Comparison of ENCODE assay signal across 8 cellular contexts in the genomic region with DNA sequence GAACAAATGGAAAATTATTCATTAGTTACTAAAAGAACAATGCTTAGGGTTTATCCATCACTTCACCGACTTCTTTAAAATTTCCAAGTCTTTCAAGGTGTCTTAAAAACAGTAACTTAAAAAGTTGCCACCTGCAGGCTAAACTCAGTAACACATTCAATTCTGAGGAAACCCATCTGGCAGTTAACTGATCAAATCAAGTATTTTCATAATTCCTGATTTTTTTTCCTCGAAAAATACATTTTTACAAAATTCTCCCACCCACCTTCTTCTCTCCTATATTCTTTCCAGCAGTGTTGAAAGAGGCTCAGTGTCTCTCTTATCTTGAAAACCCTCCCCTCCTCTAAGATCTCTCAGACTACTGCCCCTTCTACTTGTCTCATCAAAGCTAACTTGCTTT. TPM values are rescaled to one million over a fixed set of nuclear protein-coding genes. Genes with fewer than 3 reads are reported as not detected.
DNase-seq lines count a peak whose midpoint lies in the region; ATAC-seq, FAIRE-seq and TF ChIP-seq lines count a peak whose summit lies in the region.

No MANE protein-coding gene starts in this region.

- TF ChIP-seq POLR2A in K562 (conservative IDR thresholded peaks at IDR 0.05): no peak

- no peaks in the 10 kb centered on the region for H3K9me3 ChIP-seq in CD4-positive, alpha-beta T cell (ENCODE audit: control insufficient read depth, low read length)
- no peaks in the 10 kb centered on the region for H3K9me3 ChIP-seq in K562 (replicated peaks; ENCODE audit: control insufficient read depth, insufficient read depth, low read depth, low read length)

- no peak for ATAC-seq in CD4-positive, alpha-beta T cell (ENCODE audit: poor library complexity)
- ATAC-seq in K562 (no peak), memory B cell (ENCODE audit: low read depth) (peak; percentile 43), HG02623 (IDR thresholded peaks at IDR 0.05; ENCODE audit: unreplicated experiment) (no peak)

- TF ChIP-seq EP300 in K562 (IDR thresholded peaks at IDR 0.05; ENCODE audit: low read length): no peak

- intact Hi-C loops in CD4-positive, alpha-beta T cell (cut with DNase I, micrococcal nuclease): loop anchor here (1.0 to 10.0 kb wide), 4 partner anchors 297 to 677 kb away; a partner anchor contains a TSS
- intact Hi-C loops in K562 (cut with micrococcal nuclease): no loop called here

- peaks cover 67% of the 10 kb centered on the region for H3K36me3 ChIP-seq in K562 (ENCODE audit: control insufficient read depth, insufficient read depth, low read length)

- no peak overlapping the region for H2AFZ ChIP-seq in K562 (ENCODE audit: low read depth, low read length)

- no peak overlapping the region for H3K4me3 ChIP-seq in HFF-Myc (replicated peaks; ENCODE audit: low read depth, low read length)
- H3K4me3 ChIP-seq in K562: no peak overlapping the region

- no peak overlapping the region for H3K27ac Mint-ChIP-seq in CD4-positive, alpha-beta T cell
- H3K27ac Mint-ChIP-seq in memory B cell: no peak overlapping the region

- no peaks in the 10 kb centered on the region for H3K27me3 ChIP-seq in CD4-positive, alpha-beta T cell (ENCODE audit: control insufficient read depth, insufficient read depth, low read length)
- no peaks in the 10 kb centered on the region for H3K27me3 ChIP-seq in K562 (ENCODE audit: control insufficient read depth in 2 of 2, insufficient read depth in 2 of 2, low read length in 2 of 2)

- in situ Hi-C loops in K562 (cut with MboI): no loop called here

- CTCF ChIA-PET in CD4-positive, alpha-beta T cell (lab: Charles Lee): interaction anchor here (0.8 to 1.9 kb wide), 3 partner anchors 10 to 351 kb away, joined by 3 to 6 read pairs (median 3); no protein-coding TSS in a partner anchor
- CTCF ChIA-PET in K562 (lab: Yijun Ruan, JAX; ENCODE audit: low intra/inter-chr PET ratio): interaction anchor here (1.3 kb wide), 1 partner anchor 299 kb away, joined by 4 read pairs; no protein-coding TSS in a partner anchor

- H3K27me3 Mint-ChIP-seq in CD4-positive, alpha-beta T cell: no peaks in the 10 kb centered on the region
- H3K27me3 Mint-ChIP-seq in memory B cell: no peaks in the 10 kb centered on the region

- H4K20me1 ChIP-seq in K562 (replicated peaks; ENCODE audit: control insufficient read depth, insufficient read depth, low read length): no peaks in the 10 kb centered on the region

- H3K9me1 ChIP-seq in K562 (ENCODE audit: control insufficient read depth, insufficient read depth, low read length): no peaks in the 10 kb centered on the region

- no peaks in the 10 kb centered on the region for H3K4me1 ChIP-seq in K562 (replicated peaks in 1 of 2; ENCODE audit: control insufficient read depth in 2 of 2, insufficient read depth in 2 of 2, low read length in 2 of 2)

- H3K4me2 ChIP-seq in K562 (ENCODE audit: insufficient read depth, low read length): no peak overlapping the region

- POLR2A ChIA-PET in CD4-positive, alpha-beta T cell (lab: Charles Lee): interaction anchor here (1.1 kb wide), 1 partner anchor 32 kb away, joined by 3 read pairs; a partner anchor contains a TSS
- POLR2A ChIA-PET in K562 (lab: Yijun Ruan, JAX): no interaction called here

- WGBS in K562 (ENCODE audit: insufficient coverage, low coverage, missing lambda C conversion rate): 59% methylated on average over 2 of the region's 2 CpGs

- H3K9ac ChIP-seq in K562 (ENCODE audit: insufficient read depth in 1 of 2, low read depth in 2 of 2, low read length in 2 of 2): no peak overlapping the region

- H3K4me1 Mint-ChIP-seq in CD4-positive, alpha-beta T cell (ENCODE audit: low read depth): no peaks in the 10 kb centered on the region
- H3K4me1 Mint-ChIP-seq in memory B cell: peaks cover 12% of the 10 kb centered on the region

- peaks cover 85% of the 10 kb centered on the region for H3K36me3 Mint-ChIP-seq in CD4-positive, alpha-beta T cell (ENCODE audit: low read depth)
- H3K36me3 Mint-ChIP-seq in memory B cell: peaks cover 37% of the 10 kb centered on the region

- no peaks in the 10 kb centered on the region for H3K79me2 ChIP-seq in K562 (ENCODE audit: control insufficient read depth, insufficient read depth, low read length)

- no peak overlapping the region for H3K4me3 Mint-ChIP-seq in CD4-positive, alpha-beta T cell
- H3K4me3 Mint-ChIP-seq in memory B cell: no peak overlapping the region

- H3K27ac ChIP-seq in CD4-positive, alpha-beta T cell (ENCODE audit: low read depth, low read length): no peak overlapping the region
- no peak overlapping the region for H3K27ac ChIP-seq in K562 (ENCODE audit: extremely low read depth, low read depth, low read length)

- H3K9me3 Mint-ChIP-seq in CD4-positive, alpha-beta T cell: no peaks in the 10 kb centered on the region
- no peaks in the 10 kb centered on the region for H3K9me3 Mint-ChIP-seq in memory B cell

- TF ChIP-seq CTCF in CD4-positive, alpha-beta T cell (IDR thresholded peaks at IDR 0.05): peak; percentile 31
- TF ChIP-seq CTCF in HFF-Myc (IDR thresholded peaks at IDR 0.05; ENCODE audit: low read depth, low read length, missing control alignments) (peak; percentile 21), K562 (IDR thresholded peaks at IDR 0.05 in 2 of 3, conservative IDR thresholded peaks at IDR 0.05 in 1 of 3; ENCODE audit: insufficient read depth in 2 of 3, low read depth in 1 of 3, low read length in 3 of 3) (peak in 2 of 3 experiments; percentile 28 to 39; a peak in 2 of 6 replicates)

- FAIRE-seq in K562 (lab: Jason Lieb, UNC): no peak

- TF ChIP-seq RAD21 in K562 (CRISPR knock-in tag; conservative IDR thresholded peaks at IDR 0.05 in 1 of 2, IDR thresholded peaks at IDR 0.05 in 1 of 2): peak in 1 of 2 experiments; percentile 41; a peak in 2 of 4 replicates

- BruUV-seq in K562 (replicated peaks; lab: Mats Ljungman, UMichigan): no TSS peak

- no peak for DNase-seq in CD4-positive, alpha-beta T cell
- DNase-seq in HFF-Myc (ENCODE audit: extremely low read depth, low read depth): no peak
- peak; percentile 15 to 48 (median 32) for DNase-seq in K562 (ENCODE audit: extremely low read depth in 1 of 4, low spot score in 3 of 4)
- DNase-seq in memory B cell (ENCODE audit: low spot score in 2 of 2): peak in 1 of 2 donors; percentile 8
- no peak for DNase-seq in NCI-H2029 (lab: John Stamatoyannopoulos, UW)
- no peak for DNase-seq in NCI-H187 treated with DMSO at 0.1 percent for 48 hours (lab: John Stamatoyannopoulos, UW)
- DNase-seq in GM19238 (ENCODE audit: insufficient read length, low spot score): no peak

TF ChIP-seq in K562, 482 proteins besides CTCF, POLR2A, EP300 and RAD21 (continues in another document):
- TF ChIP-seq CTBP1 (IDR thresholded peaks at IDR 0.05; ENCODE audit: borderline replicate concordance): no peak
- TF ChIP-seq PCBP2 (IDR thresholded peaks at IDR 0.05; ENCODE audit: low read depth, low read length, poor library complexity, severe bottlenecking): no peak
- TF ChIP-seq RBBP5 (IDR thresholded peaks at IDR 0.05; ENCODE audit: borderline replicate concordance, insufficient read depth, low read length, poor library complexity, severe bottlenecking): no peak
- TF ChIP-seq ZNF133 (CRISPR knock-in tag; IDR thresholded peaks at IDR 0.05): no peak
- no peak for TF ChIP-seq TSC22D4 (tag; IDR thresholded peaks at IDR 0.05)

RNA-seq across cellular contexts. Expression of a gene that starts 29.9 kb away (rescaled TPM):
- 10 to 100 TPM; 27.4 to 28.2 TPM for total RNA-seq in CD4-positive, alpha-beta T cell
- total RNA-seq in K562 (2011; cell fraction: chromatin; rRNA removed; ENCODE audit: low replicate concordance): 41.3 and 80.1 TPM in 2 replicates
- 24.1 and 31.0 TPM in 2 replicates for total RNA-seq in K562 (2011; cell fraction: nucleolus; rRNA removed)
- 37.2 and 45.2 TPM in 2 replicates for total RNA-seq in K562 (2011; cell fraction: nucleoplasm; rRNA removed)
- total RNA-seq in K562 (2014; rRNA removed): 23.6 and 29.6 TPM in 2 replicates
- 41.3 and 50.3 TPM in 2 replicates for total RNA-seq in K562 (2014; rRNA removed; fragmentation: Illumina TruSeq; extraction: Trizol)
- 44.8 and 48.1 TPM in 2 replicates for total RNA-seq in K562 (2015; rRNA removed; fragmentation: Illumina TruSeq; extraction: Trizol)
- 30.5 and 36.3 TPM in 2 replicates for total RNA-seq in K562 (2021)
- 33.6 and 40.4 TPM in 2 replicates for polyA plus RNA-seq in K562 (2011; rRNA removed)
- polyA plus RNA-seq in K562 (2011; cell fraction: cytosol; rRNA removed): 16.5 and 29.7 TPM in 2 replicates
- 29.1 and 36.3 TPM in 2 replicates for polyA plus RNA-seq in K562 (2011; cell fraction: nucleus; rRNA removed)
- 31.3 and 37.2 TPM in 2 replicates for polyA plus RNA-seq in K562 (2012)
- polyA plus RNA-seq in K562 (2014; fragmentation: Illumina TruSeq; extraction: Trizol): 47.0 and 51.3 TPM in 2 replicates
- polyA plus RNA-seq in K562 (2014; fragmentation: Nextera tagmentation; extraction: Ambion mirVana): 10 to 100 TPM in 1 of 2 experiments, 1 to 10 TPM in 1; 9.6 to 18.5 TPM
- polyA plus RNA-seq in K562 (2014; rRNA removed): 42.1 and 45.9 TPM in 2 replicates
- 50.0 and 52.1 TPM in 2 replicates for polyA minus RNA-seq in K562 (2011; rRNA and poly(A)+ RNA removed)
- 14.5 and 24.4 TPM in 2 replicates for polyA minus RNA-seq in K562 (2011; cell fraction: cytosol; rRNA and poly(A)+ RNA removed)
- 22.6 and 35.7 TPM in 2 replicates for polyA minus RNA-seq in K562 (2011; cell fraction: nucleus; rRNA and poly(A)+ RNA removed)

RNA-seq across cellular contexts. Expression of a gene that starts 32.6 kb away (rescaled TPM):
- 10 to 100 TPM; 36.9 to 37.6 TPM for total RNA-seq in CD4-positive, alpha-beta T cell
- 75.3 and 78.0 TPM in 2 replicates for total RNA-seq in K562 (2011; cell fraction: chromatin; rRNA removed; ENCODE audit: low replicate concordance)
- 63.4 and 72.2 TPM in 2 replicates for total RNA-seq in K562 (2011; cell fraction: nucleolus; rRNA removed)
- total RNA-seq in K562 (2011; cell fraction: nucleoplasm; rRNA removed): 65.4 and 88.9 TPM in 2 replicates
- total RNA-seq in K562 (2014; rRNA removed) (42.8 and 45.0 TPM in 2 replicates), K562 (2014; rRNA removed; fragmentation: Illumina TruSeq; extraction: Trizol) (62.5 and 81.4 TPM in 2 replicates), K562 (2015; rRNA removed; fragmentation: Illumina TruSeq; extraction: Trizol) (58.1 and 60.4 TPM in 2 replicates), K562 (2021) (53.5 and 58.2 TPM in 2 replicates)
- polyA plus RNA-seq in K562 (2011; rRNA removed) (54.1 and 71.9 TPM in 2 replicates), K562 (2014; fragmentation: Illumina TruSeq; extraction: Trizol) (82.6 and 82.8 TPM in 2 replicates), K562 (2014; fragmentation: Nextera tagmentation; extraction: Ambion mirVana) (10 to 100 TPM; 55.2 to 57.7 TPM), K562 (2014; rRNA removed) (61.8 and 70.5 TPM in 2 replicates)
- 40.6 and 58.1 TPM in 2 replicates for polyA plus RNA-seq in K562 (2011; cell fraction: cytosol; rRNA removed)
- polyA plus RNA-seq in K562 (2011; cell fraction: nucleus; rRNA removed): 15.7 and 17.1 TPM in 2 replicates
- 48.1 and 54.2 TPM in 2 replicates for polyA plus RNA-seq in K562 (2012)
- polyA minus RNA-seq in K562 (2011; rRNA and poly(A)+ RNA removed): 60.9 and 80.5 TPM in 2 replicates
- 24.8 and 28.9 TPM in 2 replicates for polyA minus RNA-seq in K562 (2011; cell fraction: cytosol; rRNA and poly(A)+ RNA removed)
- polyA minus RNA-seq in K562 (2011; cell fraction: nucleus; rRNA and poly(A)+ RNA removed): 15.1 and 30.1 TPM in 2 replicates

Comparison
In these comparisons a context has a peak if more than half of its experiments do, and no peak if none do; other contexts are left out.
1. DNase-seq: peak in K562 (4 of 4); none in CD4-positive, alpha-beta T cell (0 of 10), HFF-Myc (single experiment), NCI-H2029 (single experiment), NCI-H187 treated with DMSO at 0.1 percent for 48 hours (single experiment) and GM19238 (single experiment).
2. Peak in every context shown above with its lines, with median percentiles within 50 percentile points of each other: CTCF ChIP-seq.